22 cellular contexts compared by ENCODE assay signal in genomic region chr6:24127316-24127715, GRCh38. TPM values are rescaled to one million over a fixed set of nuclear protein-coding genes. Genes with fewer than 3 reads are reported as not detected.
DNase-seq lines count a peak whose midpoint lies in the region; ATAC-seq, FAIRE-seq and TF ChIP-seq lines count a peak whose summit lies in the region.
"Had no signal": no experiment of that assay in that cellular context is flagged by ENCODE, and none has a peak within 500 bp of the region (broad histone marks: within the 10 kb centered on the region; RNA-seq: fewer than 3 reads in every experiment).

No MANE protein-coding gene starts in this region.

- peak; percentile 33 for FAIRE-seq in colon (lab: Jason Lieb, UNC)
- FAIRE-seq: GM12891, GM18507 had no signal

- POLR2A ChIA-PET in CD8-positive, alpha-beta T cell (lab: Charles Lee), result no interaction called here

- H3K27ac ChIP-seq in CD8-positive, alpha-beta T cell (ENCODE audit: low read depth, low read length), result no peak overlapping the region
- H3K27ac ChIP-seq: BLaER1, C4-2B had no signal

- H3K27me3 Mint-ChIP-seq in CD8-positive, alpha-beta T cell (ENCODE audit: low read depth), result peaks cover 39% of the 10 kb centered on the region
- peaks cover 2 to 6% (median 5%) of the 10 kb centered on the region in 3 donors for H3K27me3 Mint-ChIP-seq in immature natural killer cell (ENCODE audit: low read depth in 3 of 3)

- intact Hi-C loops in CD8-positive, alpha-beta T cell (cut with DNase I, micrococcal nuclease), result no loop called here

- peak overlapping the region; percentile 55 for H3K4me3 ChIP-seq in neuron (ENCODE audit: low read length)
- H3K4me3 ChIP-seq in CD8-positive, alpha-beta T cell (ENCODE audit: low read depth, low read length), result no peak overlapping the region
- no peak overlapping the region for H3K4me3 ChIP-seq in foreskin fibroblast (ENCODE audit: low read depth in 1 of 2, low read length in 2 of 2)
- H3K4me3 ChIP-seq: BLaER1 had no signal

- CTCF ChIA-PET in CD8-positive, alpha-beta T cell (lab: Charles Lee), result interaction anchor here (0.5 kb wide), 1 partner anchor 311 kb away, joined by 4 read pairs; no protein-coding TSS in a partner anchor

- no peaks in the 10 kb centered on the region for H3K36me3 ChIP-seq in neuron (ENCODE audit: insufficient read depth, low read length)
- no peaks in the 10 kb centered on the region for H3K36me3 ChIP-seq in CD8-positive, alpha-beta T cell (ENCODE audit: insufficient read depth, low read length)
- H3K36me3 ChIP-seq: BLaER1 had no signal

- H3K4me1 Mint-ChIP-seq in CD8-positive, alpha-beta T cell (ENCODE audit: low read depth), result peaks cover 5% of the 10 kb centered on the region
- H3K4me1 Mint-ChIP-seq in immature natural killer cell, result no peaks in the 10 kb centered on the region

- TF ChIP-seq CTCF in CD8-positive, alpha-beta T cell (IDR thresholded peaks at IDR 0.05), result no peak
- no peak for TF ChIP-seq CTCF in foreskin fibroblast (IDR thresholded peaks at IDR 0.05; ENCODE audit: low read depth, low read length)

- no peak overlapping the region for H2AFZ ChIP-seq in neuron (ENCODE audit: low read depth, low read length)

- H3K4me3 Mint-ChIP-seq in CD8-positive, alpha-beta T cell, result no peak overlapping the region
- no peak overlapping the region for H3K4me3 Mint-ChIP-seq in immature natural killer cell
- H3K4me3 Mint-ChIP-seq: CD4-positive, CD25-positive, alpha-beta regulatory T cell; CD8-positive, alpha-beta memory T cell had no signal

- no peaks in the 10 kb centered on the region for H3K36me3 Mint-ChIP-seq in CD8-positive, alpha-beta T cell
- H3K36me3 Mint-ChIP-seq in immature natural killer cell, result no peaks in the 10 kb centered on the region
- H3K36me3 Mint-ChIP-seq: CD4-positive, CD25-positive, alpha-beta regulatory T cell; CD8-positive, alpha-beta memory T cell had no signal

- ATAC-seq in SK-N-SH treated with all-trans-retinoic acid at 6 μM for 48 hours (no peak), HG03196 (IDR thresholded peaks at IDR 0.05; ENCODE audit: unreplicated experiment) (no peak)
- ATAC-seq in CD8-positive, alpha-beta T cell, result no peak
- ATAC-seq: HCT116 had no signal

- H3K27ac Mint-ChIP-seq in CD8-positive, alpha-beta T cell, result no peak overlapping the region
- no peak overlapping the region for H3K27ac Mint-ChIP-seq in immature natural killer cell
- H3K27ac Mint-ChIP-seq: CD4-positive, CD25-positive, alpha-beta regulatory T cell; CD8-positive, alpha-beta memory T cell; H9 had no signal

- peak; percentile 60 for DNase-seq in SK-N-DZ (ENCODE audit: low spot score)
- DNase-seq in CD8-positive, alpha-beta T cell, result no peak
- no peak for DNase-seq in immature natural killer cell
- DNase-seq in foreskin fibroblast, result no peak
- DNase-seq: GF-D8, GOT3 had no signal

- no peaks in the 10 kb centered on the region for H3K27me3 ChIP-seq in neuron (ENCODE audit: insufficient read depth, low read length)
- peaks cover 4% of the 10 kb centered on the region for H3K27me3 ChIP-seq in CD8-positive, alpha-beta T cell (ENCODE audit: insufficient read depth, low read length)
- H3K27me3 ChIP-seq: BLaER1 had no signal

- H3K4me1 ChIP-seq in neuron (ENCODE audit: insufficient read depth, low read length), result peaks cover 15% of the 10 kb centered on the region
- no peaks in the 10 kb centered on the region for H3K4me1 ChIP-seq in CD8-positive, alpha-beta T cell (ENCODE audit: insufficient read depth, low read length)
- H3K4me1 ChIP-seq: BLaER1 had no signal

- peaks cover 3% of the 10 kb centered on the region for H3K9me3 Mint-ChIP-seq in CD8-positive, alpha-beta T cell
- H3K9me3 Mint-ChIP-seq in immature natural killer cell, result peaks cover 0 to 10% (median 3%) of the 10 kb centered on the region in 6 donors
- H3K9me3 Mint-ChIP-seq: H9 had no signal

- no peaks in the 10 kb centered on the region for H3K9me3 ChIP-seq in neuron (ENCODE audit: low read length)
- no peaks in the 10 kb centered on the region for H3K9me3 ChIP-seq in CD8-positive, alpha-beta T cell (ENCODE audit: low read length)
- H3K9me3 ChIP-seq: BLaER1 had no signal

TF ChIP-seq in SK-N-SH treated with all-trans-retinoic acid at 6 μM for 48 hours, 23 proteins besides CTCF, POLR2A, EP300 and RAD21:
- TF ChIP-seq TCF4 (CRISPR knock-in tag; IDR thresholded peaks at IDR 0.05; ENCODE audit: borderline replicate concordance) (peak; percentile 36; the same call in 1 of the 2 replicates), CSDC2 (CRISPR knock-in tag; IDR thresholded peaks at IDR 0.05) (no peak)
TF ChIP-seq in SK-N-SH treated with all-trans-retinoic acid at 6 μM for 48 hours: peak in this region for 1.

RNA-seq across cellular contexts. Expression of gene NRSN1, which starts 1.3 kb away (rescaled TPM):
- 24.0 and 34.6 TPM in 2 replicates for polyA plus RNA-seq in SK-N-DZ (2014; cell fraction: cytosol; rRNA removed)
- polyA plus RNA-seq in SK-N-DZ (2014; cell fraction: nucleus; rRNA removed), result 38.7 and 77.2 TPM in 2 replicates
- not detected for total RNA-seq in CD8-positive, alpha-beta T cell
- not detected for polyA plus RNA-seq in immature natural killer cell
- total RNA-seq: A172; A673; CD4-positive, CD25-positive, alpha-beta regulatory T cell; CD8-positive, alpha-beta memory T cell; Daoy; G401; H9 had no signal
- polyA plus RNA-seq: CD4-positive, CD25-positive, alpha-beta regulatory T cell; CD8-positive, alpha-beta memory T cell had no signal
